Comparison of ENCODE assay signal across 8 cellular contexts in genomic region chr20:57346477-57346876, GRCh38. TPM values are rescaled to one million over a fixed set of nuclear protein-coding genes. Genes with fewer than 3 reads are reported as not detected.
DNase-seq lines count a peak whose midpoint lies in the region; ATAC-seq, FAIRE-seq and TF ChIP-seq lines count a peak whose summit lies in the region.

No MANE protein-coding gene starts in this region.

- TF ChIP-seq POLR2A in GM12892 (IDR thresholded peaks at IDR 0.05; ENCODE audit: low read depth, low read length) = no peak

- H3K4me3 ChIP-seq in WI38 (ENCODE audit: low read depth, low read length) (no peak overlapping the region), cardiac fibroblast (replicated peaks in 1 of 2; ENCODE audit: low read depth in 2 of 2, low read length in 2 of 2) (no peak overlapping the region)

- ATAC-seq in left colon (peak; percentile 56), HG03565 (IDR thresholded peaks at IDR 0.05; ENCODE audit: unreplicated experiment) (no peak)

- intact Hi-C loops in left colon (cut with DNase I, micrococcal nuclease) = loop anchor here in 1 of 2 donors (2.0 kb wide), 1 partner anchor 258 kb away; no protein-coding TSS in a partner anchor

- DNase-seq in GM12892 (ENCODE audit: insufficient read length) (no peak), NCI-H2107 (lab: John Stamatoyannopoulos, UW) (peak; percentile 20), cardiac fibroblast (ENCODE audit: low read depth in 2 of 2) (peak; percentile 80 to 91), left colon (peak; percentile 51 to 87)
- DNase-seq in stimulated activated CD4-positive, alpha-beta T cell treated with anti-CD3 and anti-CD28 coated beads, Interleukin-4, amount 100 ng/mL, for 48 hours (ENCODE audit: low read depth in 2 of 2) = peak; percentile 64 to 72

- FAIRE-seq in A204.1 (lab: Jason Lieb, UNC) (peak; percentile 93), GM12892 (lab: Jason Lieb, UNC) (peak; percentile 51)

- peak; percentile 45 for TF ChIP-seq CTCF in WI38 (IDR thresholded peaks at IDR 0.05; ENCODE audit: low read depth, low read length)
- TF ChIP-seq CTCF in cardiac fibroblast (IDR thresholded peaks at IDR 0.05; ENCODE audit: low read depth, low read length) = peak; percentile 70

RNA-seq across cellular contexts. Expression of gene RAE1, which starts 4.6 kb away (rescaled TPM):
- polyA plus RNA-seq in GM12892 (2012; ENCODE audit: missing spikeins) = 27.5 TPM
- total RNA-seq in left colon = 10 to 100 TPM; 16.0 to 17.2 TPM

RNA-seq across cellular contexts. Expression of gene SPO11, which starts 16.9 kb away (rescaled TPM):
- not detected for polyA plus RNA-seq in GM12892 (2012; ENCODE audit: missing spikeins)
- not detected for total RNA-seq in left colon

RNA-seq across cellular contexts. Expression of gene RBM38, which starts 44.7 kb away (rescaled TPM):
- polyA plus RNA-seq in GM12892 (2012; ENCODE audit: missing spikeins) = 24.2 TPM
- 10 to 100 TPM; 26.9 to 44.8 TPM for total RNA-seq in left colon
